Comparison of ENCODE assay signal across 2 cellular contexts in genomic region chr20:62351469-62352401, GRCh38.
A peak's percentile ranks its signal among the peaks of the same experiment; 100 is the strongest.
TF ChIP-seq lines count a peak whose summit lies in the region.

No MANE protein-coding gene starts in this region.

TF ChIP-seq in K562, 482 proteins besides CTCF, POLR2A, EP300 and RAD21:
- TF ChIP-seq ZNF133 (CRISPR knock-in tag; IDR thresholded peaks at IDR 0.05) (no peak), HNRNPL (IDR thresholded peaks at IDR 0.05; ENCODE audit: low read depth, low read length) (peak; percentile 61; the same call in 1 of the 2 replicates), ZBTB33 (CRISPR knock-in tag; IDR thresholded peaks at IDR 0.05) (peak; percentile 68), ETV5 (CRISPR knock-in tag; IDR thresholded peaks at IDR 0.05; ENCODE audit: low read depth) (no peak), DMBX1 (CRISPR knock-in tag; IDR thresholded peaks at IDR 0.05; ENCODE audit: borderline replicate concordance) (no peak), POLR2G (IDR thresholded peaks at IDR 0.05; ENCODE audit: low read depth, low read length) (peak; percentile 23; the same call in 1 of the 2 replicates)

TF ChIP-seq in GM12891, 5 proteins besides CTCF, POLR2A, EP300 and RAD21:
- TF ChIP-seq PAX5 (IDR thresholded peaks at IDR 0.05; ENCODE audit: insufficient read depth, low read length, severe bottlenecking): no peak
- TF ChIP-seq TAF1 (IDR thresholded peaks at IDR 0.05; ENCODE audit: low read depth, low read length): no peak
- no peak for TF ChIP-seq POU2F2 (IDR thresholded peaks at IDR 0.05; ENCODE audit: low read depth, low read length)
- TF ChIP-seq POLR2AphosphoS5 (IDR thresholded peaks at IDR 0.05; ENCODE audit: low read depth, low read length): no peak
- TF ChIP-seq SPI1 (IDR thresholded peaks at IDR 0.05; ENCODE audit: low read depth, low read length): no peak
